In the genomic region with DNA sequence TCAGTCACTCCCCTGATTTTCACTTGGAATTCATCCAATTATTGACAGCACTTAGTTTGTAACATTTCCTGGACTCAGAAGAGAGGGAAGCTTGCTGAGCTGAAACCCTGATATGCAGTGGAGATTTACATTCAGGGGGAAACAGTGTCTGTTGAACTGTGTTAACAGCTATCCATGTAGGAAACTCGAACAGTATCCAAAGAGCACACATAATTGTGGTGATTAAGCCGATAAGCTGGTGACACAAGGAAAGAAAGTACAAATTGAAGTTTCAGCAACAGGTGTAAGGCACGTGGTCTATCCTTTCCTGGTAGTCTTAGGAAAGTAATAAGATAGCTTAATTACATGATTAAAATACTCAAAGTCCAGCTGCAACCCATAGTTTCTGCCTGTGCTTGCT, we compare ENCODE assay signal across 20 cellular contexts.
A peak's percentile ranks its signal among the peaks of the same experiment; 100 is the strongest.
DNase-seq lines count a peak whose midpoint lies in the region; TF ChIP-seq lines count a peak whose summit lies in the region.
"Had no signal": no experiment of that assay in that cellular context is flagged by ENCODE, and none has a peak within 500 bp of the region (broad histone marks: within the 10 kb centered on the region; RNA-seq: fewer than 3 reads in every experiment).

No MANE protein-coding gene starts in this region.

- in situ Hi-C loops in GM13976 (cut with MboI; ENCODE audit: low sequenced_read_pairs, unreplicated experiment) = no loop called here

- peak overlapping the region; percentile 16 to 72 (median 65) for H3K27ac Mint-ChIP-seq in nephron
- H3K27ac Mint-ChIP-seq: activated T-helper 1 cell treated with anti-CD3 and anti-CD28 coated beads, Interleukin-12 subunit alpha, Interleukin-12 subunit beta, Interleukin-2, Interleukin-4 antibody, amounts not matched to agents 30 ng/mL and 10 ng/mL and 1 ng/mL, durations not matched to agents 14 hours and 24 hours and 36 hours; immature natural killer cell had no signal

- H3K27ac ChIP-seq in HUES48 (ENCODE audit: low read depth, low read length) (peak overlapping the region; percentile 14), SJCRH30 (peak overlapping the region; percentile 59)
- H3K27ac ChIP-seq: dorsolateral prefrontal cortex, esophagus muscularis mucosa, RWPE1 had no signal

- H3K36me3 ChIP-seq in HUES48 (ENCODE audit: control insufficient read depth, insufficient read depth, low read length) (no peaks in the 10 kb centered on the region), SJCRH30 (no peaks in the 10 kb centered on the region)
- H3K36me3 ChIP-seq: esophagus muscularis mucosa had no signal

- no peaks in the 10 kb centered on the region for H3K27me3 ChIP-seq in HUES48 (ENCODE audit: control insufficient read depth, insufficient read depth, low read length)
- H3K27me3 ChIP-seq in SJCRH30 = no peaks in the 10 kb centered on the region
- H3K27me3 ChIP-seq: dorsolateral prefrontal cortex, esophagus muscularis mucosa had no signal

- no peaks in the 10 kb centered on the region for H3K9me3 Mint-ChIP-seq in nephron

- TF ChIP-seq CTCF in nephron (IDR thresholded peaks at IDR 0.05; ENCODE audit: unreplicated experiment in 3 of 3) (no peak), GM13976 (IDR thresholded peaks at IDR 0.05; ENCODE audit: borderline replicate concordance, control extremely low read depth, extremely low read depth, insufficient read depth, missing control alignments) (no peak)

- no peaks in the 10 kb centered on the region for H3K9me3 ChIP-seq in HUES48 (ENCODE audit: control insufficient read depth, insufficient read depth, low read length)
- H3K9me3 ChIP-seq in SJCRH30 (replicated peaks) = no peaks in the 10 kb centered on the region
- H3K9me3 ChIP-seq: esophagus muscularis mucosa had no signal

- H3K4me1 ChIP-seq in HUES48 (ENCODE audit: control insufficient read depth, insufficient read depth, low read length) (peaks cover 23% of the 10 kb centered on the region), SJCRH30 (peaks cover 34% of the 10 kb centered on the region)

- H3K4me3 Mint-ChIP-seq in nephron = no peak overlapping the region
- H3K4me3 Mint-ChIP-seq: activated T-helper 1 cell treated with anti-CD3 and anti-CD28 coated beads, Interleukin-12 subunit alpha, Interleukin-12 subunit beta, Interleukin-2, Interleukin-4 antibody, amounts not matched to agents 30 ng/mL and 10 ng/mL and 1 ng/mL, durations not matched to agents 14 hours and 24 hours and 36 hours; immature natural killer cell had no signal

- H3K27me3 Mint-ChIP-seq in nephron (ENCODE audit: low read depth) = no peaks in the 10 kb centered on the region

- DNase-seq in NCI-H2081 treated with DMSO at 0.1 percent for 48 hours (lab: John Stamatoyannopoulos, UW) (peak; percentile 3), SJCRH30 (peak; percentile 58 to 89), GM13976 (ENCODE audit: low spot score) (no peak), NCI-H187 treated with DMSO at 0.1 percent for 48 hours (lab: John Stamatoyannopoulos, UW) (no peak)
- DNase-seq in activated CD4-positive, CD25-positive, alpha-beta regulatory T cell (lab: John Stamatoyannopoulos, UW) = no peak
- DNase-seq: dorsolateral prefrontal cortex; GF-D8; glutamatergic neuron; immature natural killer cell; mesenchymal stem cell; NCI-H446 treated with DMSO at 0.1 percent for 48 hours; occipital lobe; stimulated activated CD4-positive, alpha-beta T cell treated with anti-CD3 and anti-CD28 coated beads, Interleukin-4, amount 100 ng/mL, for 24 hours; stimulated activated CD8-positive, alpha-beta memory T cell treated with anti-CD3 and anti-CD28 coated beads, Interleukin-4, amount 100 ng/mL, for 48 hours; T-helper 1 cell had no signal

- H3K4me1 Mint-ChIP-seq in nephron = peaks cover 53% of the 10 kb centered on the region
- H3K4me1 Mint-ChIP-seq: immature natural killer cell had no signal

- no peak overlapping the region for H3K4me3 ChIP-seq in HUES48 (ENCODE audit: low read depth, low read length)
- peak overlapping the region; percentile 5; the same call in 1 of the 2 replicates for H3K4me3 ChIP-seq in SJCRH30
- H3K4me3 ChIP-seq: dorsolateral prefrontal cortex, esophagus muscularis mucosa had no signal

- no peaks in the 10 kb centered on the region for H3K36me3 Mint-ChIP-seq in nephron (ENCODE audit: low read depth)
- H3K36me3 Mint-ChIP-seq: immature natural killer cell had no signal

- no peak overlapping the region for H3K9ac ChIP-seq in HUES48 (ENCODE audit: low read depth, low read length)

Comparison
In these comparisons a context has a peak if more than half of its experiments do, and no peak if none do; other contexts are left out.
1. DNase-seq: peak in NCI-H2081 treated with DMSO at 0.1 percent for 48 hours (single experiment) and SJCRH30 (2 of 2); none in activated CD4-positive, CD25-positive, alpha-beta regulatory T cell (0 of 4), GM13976 (single experiment) and NCI-H187 treated with DMSO at 0.1 percent for 48 hours (single experiment).